Comparison of ENCODE assay signal across 10 cellular contexts in genomic region chr7:95476072-95476845, GRCh38. TPM values are rescaled to one million over a fixed set of nuclear protein-coding genes. Genes with fewer than 3 reads are reported as not detected.
DNase-seq lines count a peak whose midpoint lies in the region; ATAC-seq and TF ChIP-seq lines count a peak whose summit lies in the region.
"Had no signal": no experiment of that assay in that cellular context is flagged by ENCODE, and none has a peak within 500 bp of the region (broad histone marks: within the 10 kb centered on the region; RNA-seq: fewer than 3 reads in every experiment).

No MANE protein-coding gene starts in this region.

- H3K27me3 Mint-ChIP-seq in neural progenitor cell (ENCODE audit: insufficient read depth, low read depth): peaks cover 3% of the 10 kb centered on the region
- H3K27me3 Mint-ChIP-seq in stimulated activated memory B cell treated with anti-CD40 and anti-IgM and Interleukin-4, amounts not matched to agents 10 μg/mL and 1 μg/mL and 100 μg/mL, for 72 hours: no peaks in the 10 kb centered on the region

- H3K9me3 ChIP-seq in OCI-LY1 (ENCODE audit: low read length): no peaks in the 10 kb centered on the region
- H3K9me3 ChIP-seq in neural progenitor cell (ENCODE audit: low read depth): no peaks in the 10 kb centered on the region

- H3K27ac ChIP-seq in KMS-11 (no peak overlapping the region), OCI-LY1 (ENCODE audit: low read depth, low read length, poor library complexity, severe bottlenecking) (no peak overlapping the region), neural progenitor cell (no peak overlapping the region)

- H3K9ac ChIP-seq in KMS-11: no peak overlapping the region
- H3K9ac ChIP-seq in OCI-LY1 (ENCODE audit: low read length): no peak overlapping the region
- no peak overlapping the region for H3K9ac ChIP-seq in neural progenitor cell

- no peak for ATAC-seq in stimulated activated memory B cell treated with anti-CD40 and anti-IgM and Interleukin-4, amounts not matched to agents 10 μg/mL and 1 μg/mL and 100 μg/mL, for 72 hours

- H3K36me3 ChIP-seq in KMS-11 (ENCODE audit: insufficient read depth): no peaks in the 10 kb centered on the region
- no peaks in the 10 kb centered on the region for H3K36me3 ChIP-seq in OCI-LY1 (ENCODE audit: insufficient read depth, low read length)
- H3K36me3 ChIP-seq in neural progenitor cell: no peaks in the 10 kb centered on the region

- DNase-seq in dermis blood vessel endothelial cell (peak; percentile 21), neural progenitor cell (ENCODE audit: low spot score) (no peak), foreskin fibroblast (no peak), ecto neural progenitor cell (ENCODE audit: low spot score) (no peak), NCI-H82 treated with DMSO at 0.1 percent for 48 hours (lab: John Stamatoyannopoulos, UW; ENCODE audit: unreplicated experiment) (no peak)

- H3K27me3 ChIP-seq in KMS-11 (ENCODE audit: insufficient read depth, low read depth) (no peaks in the 10 kb centered on the region), OCI-LY1 (ENCODE audit: insufficient read depth, low read length) (no peaks in the 10 kb centered on the region), neural progenitor cell (no peaks in the 10 kb centered on the region)

- H3K4me3 ChIP-seq in KMS-11 (IDR thresholded peaks at IDR 0.05; ENCODE audit: insufficient read depth, low read depth, low read length) (no peak overlapping the region), OCI-LY1 (ENCODE audit: low read depth, low read length, poor library complexity, severe bottlenecking) (no peak overlapping the region), neural progenitor cell (no peak overlapping the region), foreskin fibroblast (ENCODE audit: low read depth in 1 of 2, low read length in 2 of 2) (no peak overlapping the region)

- no peak overlapping the region for H3K4me3 Mint-ChIP-seq in neural progenitor cell
- no peak overlapping the region for H3K4me3 Mint-ChIP-seq in stimulated activated memory B cell treated with anti-CD40 and anti-IgM and Interleukin-4, amounts not matched to agents 10 μg/mL and 1 μg/mL and 100 μg/mL, for 72 hours
- H3K4me3 Mint-ChIP-seq: activated CD4-positive, alpha-beta memory T cell treated with anti-CD3 and anti-CD28 coated beads, Interleukin-2, amount 10 ng/mL, durations not matched to agents 7 days and 5 days had no signal

- H3K4me1 Mint-ChIP-seq in neural progenitor cell: peaks cover 71% of the 10 kb centered on the region
- peaks cover 5% of the 10 kb centered on the region for H3K4me1 Mint-ChIP-seq in stimulated activated memory B cell treated with anti-CD40 and anti-IgM and Interleukin-4, amounts not matched to agents 10 μg/mL and 1 μg/mL and 100 μg/mL, for 72 hours
- H3K4me1 Mint-ChIP-seq: activated CD4-positive, alpha-beta memory T cell treated with anti-CD3 and anti-CD28 coated beads, Interleukin-2, amount 10 ng/mL, durations not matched to agents 7 days and 5 days had no signal

- H3F3A ChIP-seq in OCI-LY1 (ENCODE audit: insufficient read depth, low read length) (no peaks in the 10 kb centered on the region), neural progenitor cell (ENCODE audit: low read depth) (peaks cover 32% of the 10 kb centered on the region)

- H3K4me1 ChIP-seq in KMS-11 (ENCODE audit: low read depth, poor library complexity, severe bottlenecking) (peaks cover 17% of the 10 kb centered on the region), OCI-LY1 (ENCODE audit: insufficient read depth, low read length, severe bottlenecking) (peaks cover 13% of the 10 kb centered on the region), neural progenitor cell (peaks cover 46% of the 10 kb centered on the region)

- H2AFZ ChIP-seq in KMS-11 (ENCODE audit: low read depth) (peak overlapping the region; percentile 47; the same call in 1 of the 2 replicates), OCI-LY1 (ENCODE audit: low read length) (peak overlapping the region; percentile 45), neural progenitor cell (replicated peaks) (peak overlapping the region; percentile 80)

- H3K9me2 ChIP-seq in OCI-LY1 (ENCODE audit: low read depth, low read length): no peaks in the 10 kb centered on the region

- no peak for TF ChIP-seq CTCF in KMS-11 (conservative IDR thresholded peaks at IDR 0.05; ENCODE audit: low read depth, low read length)
- TF ChIP-seq CTCF in OCI-LY1 (IDR thresholded peaks at IDR 0.05; ENCODE audit: low read length): no peak
- TF ChIP-seq CTCF in neural progenitor cell (IDR thresholded peaks at IDR 0.05): no peak
- no peak for TF ChIP-seq CTCF in foreskin fibroblast (IDR thresholded peaks at IDR 0.05; ENCODE audit: low read depth, low read length)

- peak overlapping the region; percentile 95 for H3K27ac Mint-ChIP-seq in neural progenitor cell
- no peak overlapping the region for H3K27ac Mint-ChIP-seq in stimulated activated memory B cell treated with anti-CD40 and anti-IgM and Interleukin-4, amounts not matched to agents 10 μg/mL and 1 μg/mL and 100 μg/mL, for 72 hours
- H3K27ac Mint-ChIP-seq: activated CD4-positive, alpha-beta memory T cell treated with anti-CD3 and anti-CD28 coated beads, Interleukin-2, amount 10 ng/mL, durations not matched to agents 7 days and 5 days; CD8-positive, alpha-beta memory T cell had no signal

- no peaks in the 10 kb centered on the region for H3K36me3 Mint-ChIP-seq in neural progenitor cell
- no peaks in the 10 kb centered on the region for H3K36me3 Mint-ChIP-seq in stimulated activated memory B cell treated with anti-CD40 and anti-IgM and Interleukin-4, amounts not matched to agents 10 μg/mL and 1 μg/mL and 100 μg/mL, for 72 hours
- H3K36me3 Mint-ChIP-seq: CD8-positive, alpha-beta memory T cell had no signal

- no peaks in the 10 kb centered on the region for H3K9me3 Mint-ChIP-seq in neural progenitor cell
- H3K9me3 Mint-ChIP-seq in stimulated activated memory B cell treated with anti-CD40 and anti-IgM and Interleukin-4, amounts not matched to agents 10 μg/mL and 1 μg/mL and 100 μg/mL, for 72 hours: no peaks in the 10 kb centered on the region
- H3K9me3 Mint-ChIP-seq: activated CD4-positive, alpha-beta memory T cell treated with anti-CD3 and anti-CD28 coated beads, Interleukin-2, amount 10 ng/mL, durations not matched to agents 7 days and 5 days; CD8-positive, alpha-beta memory T cell had no signal

- H3K79me2 ChIP-seq in KMS-11 (ENCODE audit: insufficient read depth, low read depth) (no peaks in the 10 kb centered on the region), OCI-LY1 (ENCODE audit: insufficient read depth, low read length) (no peaks in the 10 kb centered on the region), neural progenitor cell (ENCODE audit: low read depth) (no peaks in the 10 kb centered on the region)

- H4K20me1 ChIP-seq in KMS-11 (ENCODE audit: insufficient read depth): no peaks in the 10 kb centered on the region
- H4K20me1 ChIP-seq in OCI-LY1 (ENCODE audit: insufficient read depth, low read length): no peaks in the 10 kb centered on the region
- H4K20me1 ChIP-seq in neural progenitor cell (ENCODE audit: low read depth): no peaks in the 10 kb centered on the region

- H3K4me2 ChIP-seq in KMS-11 (peak overlapping the region; percentile 23; the same call in 1 of the 2 replicates), OCI-LY1 (ENCODE audit: low read length) (no peak overlapping the region), neural progenitor cell (no peak overlapping the region)

RNA-seq across cellular contexts. Expression of gene ASB4, which starts 9.5 kb away (rescaled TPM):
- not detected in 2 replicates for total RNA-seq in dermis blood vessel endothelial cell
- not detected in 2 replicates for total RNA-seq in neural progenitor cell (ENCODE audit: low replicate concordance)
- total RNA-seq: activated CD4-positive, alpha-beta memory T cell treated with anti-CD3 and anti-CD28 coated beads, Interleukin-2, amount 10 ng/mL, durations not matched to agents 7 days and 5 days; CD8-positive, alpha-beta memory T cell had no signal

RNA-seq across cellular contexts. Expression of gene PON2, which starts 41.4 kb away (rescaled TPM):
- 203 and 207 TPM in 2 replicates for total RNA-seq in dermis blood vessel endothelial cell
- 123 and 190 TPM in 2 replicates for total RNA-seq in neural progenitor cell (ENCODE audit: low replicate concordance)
